In the genomic region with DNA sequence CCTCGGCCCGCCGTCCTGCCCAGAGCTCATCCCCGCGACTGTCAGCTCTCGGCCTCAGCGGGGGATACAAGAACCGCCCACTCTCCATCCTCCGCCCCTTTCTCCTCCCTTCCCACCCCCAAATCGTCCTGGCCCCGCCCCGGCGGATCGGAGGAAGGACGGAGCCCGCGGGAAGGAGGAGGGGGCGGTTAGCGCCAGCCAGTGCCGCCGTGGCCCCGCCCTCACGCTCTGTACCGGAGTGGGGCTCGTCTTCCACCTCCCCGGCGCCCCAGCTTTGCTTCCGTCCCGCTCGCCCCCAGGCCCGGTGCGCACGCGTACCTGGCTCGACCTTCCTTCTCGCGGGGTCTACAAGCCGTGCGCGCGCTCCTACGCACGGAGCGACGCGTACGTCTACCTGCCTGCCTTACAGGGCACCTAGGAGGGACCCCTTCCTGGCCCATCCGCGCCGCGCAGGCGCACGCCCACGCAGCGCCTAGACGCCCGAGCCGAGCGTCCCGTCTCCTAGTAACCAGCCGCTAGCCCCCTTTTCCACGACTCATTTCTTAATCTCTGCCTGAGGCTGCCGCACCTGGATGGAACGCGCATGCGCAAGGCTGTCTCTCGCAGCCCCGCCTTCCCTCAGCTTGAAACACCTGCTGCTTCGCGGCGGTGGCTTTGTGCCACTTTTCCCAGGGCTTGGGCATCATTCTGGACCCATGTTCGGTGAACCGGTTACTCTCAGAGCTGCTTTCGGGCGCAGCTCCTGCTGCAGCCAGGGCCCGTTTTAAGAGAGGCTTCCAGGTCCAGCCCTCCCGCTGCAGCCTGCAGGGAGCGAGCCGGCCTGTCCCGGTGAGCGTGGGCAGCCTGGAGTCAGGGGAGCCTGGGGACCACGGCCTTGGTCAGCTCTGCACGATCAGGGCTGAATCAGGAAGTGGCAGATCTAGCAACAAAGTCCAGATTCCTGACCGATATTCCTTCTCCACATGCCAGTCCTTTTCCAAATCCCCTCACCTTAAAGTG, we compare ENCODE assay signal across 8 cellular contexts. TPM values are rescaled to one million over a fixed set of nuclear protein-coding genes. Genes with fewer than 3 reads are reported as not detected.
DNase-seq lines count a peak whose midpoint lies in the region; ATAC-seq and TF ChIP-seq lines count a peak whose summit lies in the region.

Gene C2orf15 (plus strand): TSS at position 598 of the 999 bp plus-strand sequence. CDS start 8,852 bp downstream, outside the sequence.

- DNase-seq in ACHN (peak; percentile 96), NCI-H2196 (lab: John Stamatoyannopoulos, UW; ENCODE audit: unreplicated experiment) (peak; percentile 99), breast epithelium (ENCODE audit: low spot score in 2 of 2) (peak; percentile 94 to 95)

- H3K4me3 ChIP-seq in breast epithelium: peak within 1 kb of the TSS; percentile 83 to 96 (median 95)
- peak within 1 kb of the TSS; percentile 90 for H3K4me3 ChIP-seq in iPS-20b (ENCODE audit: low read length)
- H3K4me3 ChIP-seq in skeletal muscle tissue (ENCODE audit: low read length in 3 of 3): peak within 1 kb of the TSS; percentile 80 to 92 (median 85)

- H3K36me3 ChIP-seq in breast epithelium (no peaks in the 10 kb centered on the region), iPS-20b (ENCODE audit: insufficient read depth, low read depth, low read length) (no peaks in the 10 kb centered on the region), skeletal muscle tissue (ENCODE audit: control insufficient read depth in 3 of 3, insufficient read depth in 3 of 3, low read length in 3 of 3) (no peaks in the 10 kb centered on the region)

- H3K27ac ChIP-seq in VCaP: peak within 1 kb of the TSS; percentile 85
- H3K27ac ChIP-seq in breast epithelium: peak within 1 kb of the TSS; percentile 95 to 96
- H3K27ac ChIP-seq in iPS-20b (ENCODE audit: low read length): no peak within 1 kb of the TSS
- peak within 1 kb of the TSS; percentile 46 for H3K27ac ChIP-seq in skeletal muscle tissue (ENCODE audit: low read depth, low read length)

- H3K9ac ChIP-seq in iPS-20b (ENCODE audit: low read depth, low read length): peak within 1 kb of the TSS; percentile 76; the same call in 1 of the 2 replicates
- peak within 1 kb of the TSS; percentile 71 to 82 (median 74) for H3K9ac ChIP-seq in skeletal muscle tissue (ENCODE audit: low read depth in 1 of 3, low read length in 3 of 3)

- in situ Hi-C loops in ACHN (cut with HindIII; ENCODE audit: low pct_ligation_motif_present, low pct_unique_long_range_greater_than_20kb, low sequenced_read_pairs): no loop called here

- peaks cover 0 to 6% of the 10 kb centered on the region in 2 donors for H3K4me1 ChIP-seq in breast epithelium
- peaks cover 11% of the 10 kb centered on the region for H3K4me1 ChIP-seq in iPS-20b (ENCODE audit: insufficient read depth, low read length)
- H3K4me1 ChIP-seq in skeletal muscle tissue (ENCODE audit: control insufficient read depth in 3 of 3, insufficient read depth in 3 of 3, low read length in 3 of 3): peaks cover 3 to 15% (median 8%) of the 10 kb centered on the region in 3 donors

- peak; percentile 56 for TF ChIP-seq POLR2A in breast epithelium (IDR thresholded peaks at IDR 0.05)

- no peaks in the 10 kb centered on the region for H3K27me3 ChIP-seq in breast epithelium
- H3K27me3 ChIP-seq in iPS-20b (ENCODE audit: insufficient read depth, low read length): peaks cover 8% of the 10 kb centered on the region; the same call in 1 of the 2 replicates
- no peaks in the 10 kb centered on the region for H3K27me3 ChIP-seq in skeletal muscle tissue (ENCODE audit: control insufficient read depth in 3 of 3, insufficient read depth in 3 of 3, low read length in 3 of 3)

- intact Hi-C loops in breast epithelium (cut with DNase I; ENCODE audit: low total_unique reads): loop anchor here (10.0 kb wide), 1 partner anchor 1423 kb away; the partner anchor contains the start of gene PDCL3

- H3K9me3 ChIP-seq in breast epithelium (no peaks in the 10 kb centered on the region), iPS-20b (ENCODE audit: insufficient read depth, low read depth, low read length) (no peaks in the 10 kb centered on the region), skeletal muscle tissue (ENCODE audit: control insufficient read depth in 3 of 3, low read length in 3 of 3) (no peaks in the 10 kb centered on the region)

- TF ChIP-seq CTCF in VCaP (conservative IDR thresholded peaks at IDR 0.05): no peak
- TF ChIP-seq CTCF in breast epithelium (IDR thresholded peaks at IDR 0.05): no peak

- ATAC-seq in GM18909 (IDR thresholded peaks at IDR 0.05; ENCODE audit: poor library complexity, unreplicated experiment): peak; percentile 91
- peak; percentile 89 for ATAC-seq in HG03139 (IDR thresholded peaks at IDR 0.05; ENCODE audit: unreplicated experiment)

RNA-seq across cellular contexts. Expression of gene C2orf15, which starts in this region (rescaled TPM):
- total RNA-seq in breast epithelium (1 to 10 TPM; 1.6 to 4.8 (median 2.6) TPM), skeletal muscle tissue (not detected)
